Comparison of ENCODE assay signal across 26 cellular contexts in the genomic region with DNA sequence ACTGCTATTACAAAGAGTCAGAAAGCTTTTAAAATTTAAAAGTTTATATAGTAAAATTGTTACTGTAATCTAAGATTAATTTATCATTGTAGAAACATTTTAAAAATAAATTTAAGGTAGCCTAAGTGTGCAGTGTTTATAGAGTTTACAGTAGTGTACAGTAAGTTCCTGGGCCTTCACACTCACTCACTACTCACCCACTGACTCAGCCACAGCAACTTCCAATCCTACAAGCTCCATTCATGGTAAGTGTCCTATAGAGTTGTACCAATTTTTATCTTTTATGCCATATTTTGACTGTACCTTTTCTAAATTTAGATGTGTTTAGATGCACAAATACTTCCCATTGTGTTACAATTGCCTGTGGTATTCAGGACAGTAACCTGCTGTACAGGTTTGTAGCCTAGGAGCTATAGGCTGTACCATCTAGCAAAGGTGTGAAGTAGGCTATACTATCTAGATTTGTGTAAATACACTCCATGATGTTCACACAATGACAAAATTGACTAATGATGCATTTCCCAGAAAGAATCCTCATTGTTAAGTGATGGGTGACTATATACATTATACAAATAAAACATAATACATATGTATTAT. TPM values are rescaled to one million over a fixed set of nuclear protein-coding genes. Genes with fewer than 3 reads are reported as not detected.
DNase-seq lines count a peak whose midpoint lies in the region; ATAC-seq, FAIRE-seq and TF ChIP-seq lines count a peak whose summit lies in the region.
"Had no signal": no experiment of that assay in that cellular context is flagged by ENCODE, and none has a peak within 500 bp of the region (broad histone marks: within the 10 kb centered on the region; RNA-seq: fewer than 3 reads in every experiment).

No MANE protein-coding gene starts in this region.

- no peaks in the 10 kb centered on the region for H3K36me3 ChIP-seq in bronchial epithelial cell (ENCODE audit: control insufficient read depth, insufficient read depth, low read length)
- no peaks in the 10 kb centered on the region for H3K36me3 ChIP-seq in neutrophil

- H3K27me3 Mint-ChIP-seq in activated naive CD4-positive, alpha-beta T cell treated with anti-CD3 and anti-CD28 coated beads, Interleukin-2, amount 10 ng/mL, durations not matched to agents 7 days and 5 days: peaks cover 4% of the 10 kb centered on the region

- H3K27me3 ChIP-seq in HL-60 (ENCODE audit: insufficient read depth, poor library complexity, severe bottlenecking) (no peaks in the 10 kb centered on the region), bronchial epithelial cell (ENCODE audit: control insufficient read depth, insufficient read depth, low read length) (no peaks in the 10 kb centered on the region), neutrophil (no peaks in the 10 kb centered on the region)

- no peak overlapping the region for H3K27ac Mint-ChIP-seq in activated naive CD4-positive, alpha-beta T cell treated with anti-CD3 and anti-CD28 coated beads, Interleukin-2, amount 10 ng/mL, durations not matched to agents 7 days and 5 days
- H3K27ac Mint-ChIP-seq: CD4-positive, alpha-beta T cell; HFFc6; T-helper 17 cell had no signal

- H3K27ac ChIP-seq in HL-60 (replicated peaks) (peak overlapping the region; percentile 87), neutrophil (peak overlapping the region; percentile 93)
- H3K27ac ChIP-seq: RWPE1, SK-N-MC had no signal

- ATAC-seq in GM21367 (IDR thresholded peaks at IDR 0.05; ENCODE audit: unreplicated experiment) (no peak), HG03196 (IDR thresholded peaks at IDR 0.05; ENCODE audit: unreplicated experiment) (no peak)
- ATAC-seq: K562, T-helper 17 cell had no signal

- peaks cover 69 to 72% of the 10 kb centered on the region in 2 experiments for H3K4me1 ChIP-seq in neutrophil (ENCODE audit: control insufficient read depth in 1 of 2, insufficient read depth in 1 of 2, low read depth in 1 of 2, low read length in 1 of 2)

- FAIRE-seq in G401.6 (lab: Jason Lieb, UNC) (peak; percentile 28), bronchial epithelial cell (lab: Jason Lieb, UNC) (no peak)
- FAIRE-seq: GM12892, K562 had no signal

- DNase-seq in HL-60 (ENCODE audit: low read depth in 1 of 2, low spot score in 1 of 2) (no peak), bronchial epithelial cell (ENCODE audit: low read depth) (peak; percentile 59)
- DNase-seq in activated naive CD4-positive, alpha-beta T cell treated with anti-CD3 and anti-CD28 coated beads, Interleukin-2, amount 10 ng/mL, durations not matched to agents 7 days and 5 days: no peak
- DNase-seq: CD4-positive, alpha-beta T cell; COR-L47; DND-41; H7; HFFc6; NCI-H1048; NCI-H1417 treated with DMSO at 0.1 percent for 48 hours; NCI-H187 treated with DMSO at 0.1 percent for 48 hours; NCI-H2107; NCI-H446 treated with DMSO at 0.1 percent for 48 hours; NCI-H526 treated with DMSO at 0.1 percent for 48 hours; OCI-M1; SHP77 treated with DMSO at 0.1 percent for 48 hours; SW 1271; T-helper 17 cell had no signal

- H3K4me3 ChIP-seq in HL-60 (replicated peaks; ENCODE audit: insufficient read depth, low read length) (no peak overlapping the region), bronchial epithelial cell (ENCODE audit: low read depth, low read length) (no peak overlapping the region), neutrophil (ENCODE audit: low read depth in 1 of 2, low read length in 1 of 2) (no peak overlapping the region)
- H3K4me3 ChIP-seq: K562, SK-N-MC had no signal

- H3K9me3 Mint-ChIP-seq in activated naive CD4-positive, alpha-beta T cell treated with anti-CD3 and anti-CD28 coated beads, Interleukin-2, amount 10 ng/mL, durations not matched to agents 7 days and 5 days: no peaks in the 10 kb centered on the region
- H3K9me3 Mint-ChIP-seq: CD4-positive, alpha-beta T cell; HFFc6 had no signal

- no peaks in the 10 kb centered on the region for H3K9me3 ChIP-seq in neutrophil

- H3K36me3 Mint-ChIP-seq in activated naive CD4-positive, alpha-beta T cell treated with anti-CD3 and anti-CD28 coated beads, Interleukin-2, amount 10 ng/mL, durations not matched to agents 7 days and 5 days: no peaks in the 10 kb centered on the region

- TF ChIP-seq CTCF in HL-60 (IDR thresholded peaks at IDR 0.05; ENCODE audit: insufficient read depth, low read length) (no peak), bronchial epithelial cell (IDR thresholded peaks at IDR 0.05; ENCODE audit: insufficient read depth, low read length, severe bottlenecking) (no peak), neutrophil (IDR thresholded peaks at IDR 0.05) (no peak)

- no peak overlapping the region for H3K4me3 Mint-ChIP-seq in activated naive CD4-positive, alpha-beta T cell treated with anti-CD3 and anti-CD28 coated beads, Interleukin-2, amount 10 ng/mL, durations not matched to agents 7 days and 5 days
- H3K4me3 Mint-ChIP-seq: CD4-positive, alpha-beta T cell; HFFc6; T-helper 17 cell had no signal

- no peaks in the 10 kb centered on the region for H3K4me1 Mint-ChIP-seq in activated naive CD4-positive, alpha-beta T cell treated with anti-CD3 and anti-CD28 coated beads, Interleukin-2, amount 10 ng/mL, durations not matched to agents 7 days and 5 days
- H3K4me1 Mint-ChIP-seq: T-helper 17 cell had no signal

- CTCF ChIA-PET in activated naive CD4-positive, alpha-beta T cell treated with anti-CD3 and anti-CD28 coated beads, Interleukin-2, amount 10 ng/mL, durations not matched to agents 7 days and 5 days (lab: Charles Lee): no interaction called here

RNA-seq across cellular contexts. Expression of a gene that starts 10.2 kb away (rescaled TPM):
- total RNA-seq in bronchial epithelial cell: under 0.01 and 0.13 TPM in 2 replicates
